In the genomic region with DNA sequence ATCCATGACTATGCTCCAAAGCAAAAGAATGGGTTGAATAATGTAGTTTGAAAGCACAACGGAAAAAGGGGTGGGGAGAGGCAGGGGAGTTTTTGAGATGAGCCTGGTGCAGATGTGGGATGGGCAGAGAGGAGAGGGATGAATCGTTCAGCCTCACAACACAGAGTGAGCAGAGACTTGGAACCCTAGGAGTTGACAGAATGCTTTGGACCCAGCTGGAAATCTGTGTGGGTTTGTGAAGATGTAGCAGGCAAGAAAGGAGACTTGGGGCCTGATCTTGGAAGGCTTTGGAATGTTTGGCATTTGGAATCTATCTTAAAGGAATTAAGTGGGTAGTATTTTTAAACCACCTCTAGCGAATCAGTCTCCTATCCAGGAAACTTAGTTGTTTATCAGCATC, we compare ENCODE assay signal across 1 cellular context.
TF ChIP-seq lines count a peak whose summit lies in the region.

No MANE protein-coding gene starts in this region.

TF ChIP-seq in H1, 55 proteins besides CTCF, POLR2A, EP300 and RAD21:
- TF ChIP-seq HDAC6 (IDR thresholded peaks at IDR 0.05; ENCODE audit: low read depth, low read length) = no peak
